Comparison of ENCODE assay signal across 32 cellular contexts in genomic region chr1:157460381-157460780, GRCh38.
"Had no signal": no experiment of that assay in that cellular context is flagged by ENCODE, and none has a peak within 500 bp of the region (broad histone marks: within the 10 kb centered on the region; RNA-seq: fewer than 3 reads in every experiment).

No MANE protein-coding gene starts in this region.

- H3K4me3 ChIP-seq: adrenal gland, body of pancreas, breast epithelium had no signal

- DNase-seq: activated CD4-positive, alpha-beta memory T cell treated with anti-CD3 and anti-CD28 coated beads for 36 hours; activated CD4-positive, alpha-beta T cell treated with anti-CD3 and anti-CD28 coated beads for 1 hour; activated CD4-positive, alpha-beta T cell treated with anti-CD3 and anti-CD28 coated beads for 36 hours; activated CD4-positive, alpha-beta T cell treated with anti-CD3 and anti-CD28 coated beads for 48 hours; activated CD4-positive, alpha-beta T cell treated with anti-CD3 and anti-CD28 coated beads, Interleukin-2, amount 10 ng/mL, durations not matched to agents 7 days and 5 days; activated CD4-positive, CD25-positive, alpha-beta regulatory T cell; activated CD8-positive, alpha-beta memory T cell treated with anti-CD3 and anti-CD28 coated beads, Interleukin-2, amount 50 U/mL, for 4 hours; activated CD8-positive, alpha-beta T cell treated with anti-CD3 and anti-CD28 coated beads for 36 hours; activated effector memory CD4-positive, alpha-beta T cell treated with anti-CD3 and anti-CD28 coated beads, Interleukin-2, amount 50 U/mL, for 16 hours; activated gamma-delta T cell treated with Interleukin-2 at 50 U/mL for 16 hours; activated naive CD4-positive, alpha-beta T cell; activated naive CD4-positive, alpha-beta T cell treated with anti-CD3 and anti-CD28 coated beads for 36 hours; activated naive CD4-positive, alpha-beta T cell treated with anti-CD3 and anti-CD28 coated beads, Interleukin-2, amount 50 U/mL, for 16 hours; activated naive CD8-positive, alpha-beta T cell treated with anti-CD3 and anti-CD28 coated beads for 36 hours; activated T-cell treated with anti-CD3 and anti-CD28 coated beads for 4 hours; activated T-cell treated with anti-CD3 and anti-CD28 coated beads, Interleukin-2, amount 50 U/mL, for 1 hour; activated T-cell treated with anti-CD3 and anti-CD28 coated beads, Interleukin-2, amount 50 U/mL, for 4 hours; activated T-cell treated with anti-CD3 and anti-CD28 coated beads, Interleukin-2, amount 50 U/mL, for 72 hours; adrenal gland; amniotic stem cell; aorta; body of pancreas; brain microvascular endothelial cell; central memory CD4-positive, alpha-beta T cell; T-helper 2 cell; T-helper 9 cell had no signal

- H3K27ac ChIP-seq: adrenal gland, body of pancreas, brain microvascular endothelial cell, breast epithelium, VCaP had no signal

- H3K9me3 ChIP-seq: adrenal gland, body of pancreas, breast epithelium had no signal

- H3K27me3 ChIP-seq: adrenal gland, body of pancreas, brain microvascular endothelial cell, breast epithelium had no signal

- ATAC-seq: activated CD4-positive, alpha-beta T cell treated with anti-CD3 and anti-CD28 coated beads for 36 hours; activated CD4-positive, CD25-positive, alpha-beta regulatory T cell treated with anti-CD3 and anti-CD28 coated beads, Interleukin-2, amount 50 U/mL, for 24 hours; activated CD8-positive, alpha-beta T cell treated with anti-CD3 and anti-CD28 coated beads for 36 hours; activated naive CD4-positive, alpha-beta T cell treated with anti-CD3 and anti-CD28 coated beads, Interleukin-2, amount 50 U/mL, for 72 hours; activated T-cell treated with anti-CD3 and anti-CD28 coated beads, Interleukin-2, amount 50 U/mL, for 4 hours; activated T-cell treated with anti-CD3 and anti-CD28 coated beads, Interleukin-2, amount 50 U/mL, for 72 hours; activated T-helper 17 cell treated with anti-CD3 and anti-CD28 coated beads, Interleukin-2, amount 50 U/mL, for 72 hours; body of pancreas; WTC11 had no signal

- H3K36me3 ChIP-seq: adrenal gland, brain microvascular endothelial cell, breast epithelium had no signal
